In the genomic region with DNA sequence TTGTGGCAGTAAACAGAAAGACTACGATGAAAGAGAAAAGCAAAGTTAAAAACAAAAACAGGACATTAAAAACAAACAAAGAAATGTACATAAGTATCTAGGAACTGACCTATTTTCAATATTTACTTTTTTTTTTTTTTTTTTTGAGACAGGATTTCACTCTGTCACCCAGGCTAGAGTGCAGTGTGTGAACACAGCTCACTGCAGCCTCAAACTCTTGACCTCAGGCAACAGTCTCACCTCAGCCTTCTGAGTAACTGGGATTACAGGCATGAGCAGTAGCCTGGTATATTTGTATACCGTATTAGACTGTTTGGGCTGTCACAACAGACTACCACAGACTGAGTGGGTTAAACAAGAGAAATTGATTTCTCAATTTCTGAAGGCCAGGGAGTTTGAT, we compare ENCODE assay signal across 20 cellular contexts.
"Had no signal": no experiment of that assay in that cellular context is flagged by ENCODE, and none has a peak within 500 bp of the region (broad histone marks: within the 10 kb centered on the region; RNA-seq: fewer than 3 reads in every experiment).

No MANE protein-coding gene starts in this region.

- DNase-seq: colonic mucosa; cortex of kidney; effector CD8-positive, alpha-beta T cell; heart left ventricle; hypothalamus; immature natural killer cell; islet precursor cell; kidney; kidney glomerular epithelial cell; left colon; left lung; left ventricle myocardium superior; lower lobe of right lung; mesenchymal stem cell had no signal

- H3K9me3 ChIP-seq: colonic mucosa, lower lobe of right lung had no signal

- ATAC-seq: foreskin keratinocyte, gastroesophageal sphincter, heart left ventricle, left colon, left lung, left ventricle myocardium superior, lower lobe of right lung had no signal

- H3K27ac Mint-ChIP-seq: dendritic cell treated with granulocyte-macrophage colony-stimulating factor and Interleukin-4, amounts not matched to agents 40 ng/mL and 50 ng/mL, for 4 days; immature natural killer cell; mesothelial cell of epicardium had no signal

- H3K27me3 Mint-ChIP-seq: dendritic cell treated with granulocyte-macrophage colony-stimulating factor and Interleukin-4, amounts not matched to agents 40 ng/mL and 50 ng/mL, for 4 days had no signal

- H2AFZ ChIP-seq: hepatocyte had no signal

- H3K27me3 ChIP-seq: colonic mucosa, esophagus muscularis mucosa, foreskin keratinocyte, gastroesophageal sphincter, heart left ventricle, hepatocyte, left lung had no signal

- H3K36me3 Mint-ChIP-seq: mesothelial cell of epicardium had no signal

- H3K36me3 ChIP-seq: colonic mucosa, esophagus muscularis mucosa, gastroesophageal sphincter, heart left ventricle, left lung, lower lobe of right lung had no signal

- H3K4me3 ChIP-seq: colonic mucosa, esophagus muscularis mucosa, gastroesophageal sphincter, heart left ventricle, hepatocyte, left lung, lower lobe of right lung had no signal

- H3K27ac ChIP-seq: colonic mucosa, esophagus muscularis mucosa, foreskin keratinocyte, gastroesophageal sphincter, heart left ventricle, hepatocyte, left lung, lower lobe of right lung had no signal

- H3K79me2 ChIP-seq: hepatocyte had no signal

- H3K4me3 Mint-ChIP-seq: dendritic cell treated with granulocyte-macrophage colony-stimulating factor and Interleukin-4, amounts not matched to agents 40 ng/mL and 50 ng/mL, for 4 days; immature natural killer cell; mesothelial cell of epicardium had no signal

- H3K4me1 Mint-ChIP-seq: immature natural killer cell had no signal

- H3K4me2 ChIP-seq: hepatocyte had no signal
